ENCODE assay signal across 1 cellular context in the genomic region with DNA sequence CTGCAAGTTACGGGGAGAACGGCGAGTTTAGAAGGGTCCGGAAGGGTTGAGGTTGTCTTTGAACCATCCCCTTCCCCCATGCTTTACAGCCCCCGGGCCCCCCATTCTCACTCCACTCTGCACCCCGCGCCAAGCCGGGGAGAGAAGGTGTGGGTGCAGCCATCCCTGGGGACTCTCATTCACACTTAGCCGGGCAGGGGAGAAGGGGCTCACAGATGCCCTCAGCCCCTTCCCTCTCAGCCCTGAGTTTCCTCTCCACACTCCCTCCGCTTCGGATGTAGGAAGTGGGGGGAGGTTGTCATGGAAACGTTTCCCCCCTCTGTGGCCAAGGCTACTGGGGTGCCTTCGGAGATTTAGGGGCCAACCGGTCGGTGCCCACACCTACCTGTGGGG.
A peak's percentile ranks its signal among the peaks of the same experiment; 100 is the strongest.
TF ChIP-seq lines count a peak whose summit lies in the region.

No MANE protein-coding gene starts in this region.

TF ChIP-seq in HepG2, 621 proteins besides CTCF, POLR2A, EP300 and RAD21 (continued from another document and continues in another):
- TF ChIP-seq ZNF724P (CRISPR knock-in tag; IDR thresholded peaks at IDR 0.05; ENCODE audit: borderline replicate concordance) (no peak), ZNF138 (CRISPR knock-in tag; IDR thresholded peaks at IDR 0.05; ENCODE audit: low read depth) (0 out of 2 replicates have a peak, but pooled peaks have one; percentile 51), PAX8 (CRISPR knock-in tag; IDR thresholded peaks at IDR 0.05; ENCODE audit: borderline replicate concordance) (no peak), ZNF124 (CRISPR knock-in tag; IDR thresholded peaks at IDR 0.05) (no peak), CEBPB (IDR thresholded peaks at IDR 0.05; ENCODE audit: borderline replicate concordance, low read depth, low read length) (no peak), JDP2 (CRISPR knock-in tag; IDR thresholded peaks at IDR 0.05; ENCODE audit: borderline replicate concordance) (no peak), SRSF1 (optimal IDR thresholded peaks at IDR 0.05; ENCODE audit: low read depth, low read length) (peak; percentile 40), EZH2 (conservative IDR thresholded peaks at IDR 0.05; ENCODE audit: low read depth, low read length) (no peak), ZNF382 (CRISPR knock-in tag; IDR thresholded peaks at IDR 0.05; ENCODE audit: borderline replicate concordance) (no peak), FOXC1 (CRISPR knock-in tag; IDR thresholded peaks at IDR 0.05; ENCODE audit: borderline replicate concordance) (no peak), ZNF235 (CRISPR knock-in tag; IDR thresholded peaks at IDR 0.05; ENCODE audit: borderline replicate concordance) (no peak), ZC3H13 (CRISPR knock-in tag; IDR thresholded peaks at IDR 0.05) (0 out of 2 replicates have a peak, but pooled peaks have one; percentile 26), FOXM1 (CRISPR knock-in tag; IDR thresholded peaks at IDR 0.05) (no peak), ZNF432 (CRISPR knock-in tag; IDR thresholded peaks at IDR 0.05; ENCODE audit: borderline replicate concordance) (no peak), ZMYM4 (CRISPR knock-in tag; IDR thresholded peaks at IDR 0.05) (no peak), KLF9 (CRISPR knock-in tag; IDR thresholded peaks at IDR 0.05; ENCODE audit: low read depth) (no peak), ZNF546 (CRISPR knock-in tag; conservative IDR thresholded peaks at IDR 0.05) (no peak), ZNF232 (CRISPR knock-in tag; IDR thresholded peaks at IDR 0.05; ENCODE audit: borderline replicate concordance) (0 out of 2 replicates have a peak, but pooled peaks have one; percentile 57), ZNF263 (CRISPR knock-in tag; IDR thresholded peaks at IDR 0.05) (no peak), SIN3B (IDR thresholded peaks at IDR 0.05; ENCODE audit: low read length) (peak; percentile 8; the same call in 1 of the 2 replicates), ZNF549 (CRISPR knock-in tag; IDR thresholded peaks at IDR 0.05) (no peak), ZNF572 (CRISPR knock-in tag; IDR thresholded peaks at IDR 0.05) (peak; percentile 76; the same call in 1 of the 2 replicates)
- TF ChIP-seq, protein P1, sequence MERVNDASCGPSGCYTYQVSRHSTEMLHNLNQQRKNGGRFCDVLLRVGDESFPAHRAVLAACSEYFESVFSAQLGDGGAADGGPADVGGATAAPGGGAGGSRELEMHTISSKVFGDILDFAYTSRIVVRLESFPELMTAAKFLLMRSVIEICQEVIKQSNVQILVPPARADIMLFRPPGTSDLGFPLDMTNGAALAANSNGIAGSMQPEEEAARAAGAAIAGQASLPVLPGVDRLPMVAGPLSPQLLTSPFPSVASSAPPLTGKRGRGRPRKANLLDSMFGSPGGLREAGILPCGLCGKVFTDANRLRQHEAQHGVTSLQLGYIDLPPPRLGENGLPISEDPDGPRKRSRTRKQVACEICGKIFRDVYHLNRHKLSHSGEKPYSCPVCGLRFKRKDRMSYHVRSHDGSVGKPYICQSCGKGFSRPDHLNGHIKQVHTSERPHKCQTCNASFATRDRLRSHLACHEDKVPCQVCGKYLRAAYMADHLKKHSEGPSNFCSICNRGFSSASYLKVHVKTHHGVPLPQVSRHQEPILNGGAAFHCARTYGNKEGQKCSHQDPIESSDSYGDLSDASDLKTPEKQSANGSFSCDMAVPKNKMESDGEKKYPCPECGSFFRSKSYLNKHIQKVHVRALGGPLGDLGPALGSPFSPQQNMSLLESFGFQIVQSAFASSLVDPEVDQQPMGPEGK (CRISPR knock-in tag; IDR thresholded peaks at IDR 0.05) = peak; percentile 68
- TF ChIP-seq, protein P2, sequence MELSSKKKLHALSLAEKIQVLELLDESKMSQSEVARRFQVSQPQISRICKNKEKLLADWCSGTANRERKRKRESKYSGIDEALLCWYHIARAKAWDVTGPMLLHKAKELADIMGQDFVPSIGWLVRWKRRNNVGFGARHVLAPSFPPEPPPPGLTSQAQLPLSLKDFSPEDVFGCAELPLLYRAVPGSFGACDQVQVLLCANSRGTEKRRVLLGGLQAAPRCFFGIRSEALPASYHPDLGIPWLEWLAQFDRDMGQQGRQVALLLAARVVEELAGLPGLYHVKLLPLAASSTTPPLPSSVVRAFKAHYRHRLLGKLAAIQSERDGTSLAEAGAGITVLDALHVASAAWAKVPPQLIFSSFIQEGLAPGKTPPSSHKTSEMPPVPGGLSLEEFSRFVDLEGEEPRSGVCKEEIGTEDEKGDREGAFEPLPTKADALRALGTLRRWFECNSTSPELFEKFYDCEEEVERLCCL (CRISPR knock-in tag; IDR thresholded peaks at IDR 0.05; ENCODE audit: borderline replicate concordance) = no peak
- TF ChIP-seq, protein P3, sequence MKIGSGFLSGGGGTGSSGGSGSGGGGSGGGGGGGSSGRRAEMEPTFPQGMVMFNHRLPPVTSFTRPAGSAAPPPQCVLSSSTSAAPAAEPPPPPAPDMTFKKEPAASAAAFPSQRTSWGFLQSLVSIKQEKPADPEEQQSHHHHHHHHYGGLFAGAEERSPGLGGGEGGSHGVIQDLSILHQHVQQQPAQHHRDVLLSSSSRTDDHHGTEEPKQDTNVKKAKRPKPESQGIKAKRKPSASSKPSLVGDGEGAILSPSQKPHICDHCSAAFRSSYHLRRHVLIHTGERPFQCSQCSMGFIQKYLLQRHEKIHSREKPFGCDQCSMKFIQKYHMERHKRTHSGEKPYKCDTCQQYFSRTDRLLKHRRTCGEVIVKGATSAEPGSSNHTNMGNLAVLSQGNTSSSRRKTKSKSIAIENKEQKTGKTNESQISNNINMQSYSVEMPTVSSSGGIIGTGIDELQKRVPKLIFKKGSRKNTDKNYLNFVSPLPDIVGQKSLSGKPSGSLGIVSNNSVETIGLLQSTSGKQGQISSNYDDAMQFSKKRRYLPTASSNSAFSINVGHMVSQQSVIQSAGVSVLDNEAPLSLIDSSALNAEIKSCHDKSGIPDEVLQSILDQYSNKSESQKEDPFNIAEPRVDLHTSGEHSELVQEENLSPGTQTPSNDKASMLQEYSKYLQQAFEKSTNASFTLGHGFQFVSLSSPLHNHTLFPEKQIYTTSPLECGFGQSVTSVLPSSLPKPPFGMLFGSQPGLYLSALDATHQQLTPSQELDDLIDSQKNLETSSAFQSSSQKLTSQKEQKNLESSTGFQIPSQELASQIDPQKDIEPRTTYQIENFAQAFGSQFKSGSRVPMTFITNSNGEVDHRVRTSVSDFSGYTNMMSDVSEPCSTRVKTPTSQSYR (CRISPR knock-in tag; IDR thresholded peaks at IDR 0.05; ENCODE audit: borderline replicate concordance) = no peak
- TF ChIP-seq, protein P4, sequence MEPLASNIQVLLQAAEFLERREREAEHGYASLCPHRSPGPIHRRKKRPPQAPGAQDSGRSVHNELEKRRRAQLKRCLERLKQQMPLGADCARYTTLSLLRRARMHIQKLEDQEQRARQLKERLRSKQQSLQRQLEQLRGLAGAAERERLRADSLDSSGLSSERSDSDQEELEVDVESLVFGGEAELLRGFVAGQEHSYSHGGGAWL (CRISPR knock-in tag; IDR thresholded peaks at IDR 0.05) = no peak
- TF ChIP-seq, protein P5, sequence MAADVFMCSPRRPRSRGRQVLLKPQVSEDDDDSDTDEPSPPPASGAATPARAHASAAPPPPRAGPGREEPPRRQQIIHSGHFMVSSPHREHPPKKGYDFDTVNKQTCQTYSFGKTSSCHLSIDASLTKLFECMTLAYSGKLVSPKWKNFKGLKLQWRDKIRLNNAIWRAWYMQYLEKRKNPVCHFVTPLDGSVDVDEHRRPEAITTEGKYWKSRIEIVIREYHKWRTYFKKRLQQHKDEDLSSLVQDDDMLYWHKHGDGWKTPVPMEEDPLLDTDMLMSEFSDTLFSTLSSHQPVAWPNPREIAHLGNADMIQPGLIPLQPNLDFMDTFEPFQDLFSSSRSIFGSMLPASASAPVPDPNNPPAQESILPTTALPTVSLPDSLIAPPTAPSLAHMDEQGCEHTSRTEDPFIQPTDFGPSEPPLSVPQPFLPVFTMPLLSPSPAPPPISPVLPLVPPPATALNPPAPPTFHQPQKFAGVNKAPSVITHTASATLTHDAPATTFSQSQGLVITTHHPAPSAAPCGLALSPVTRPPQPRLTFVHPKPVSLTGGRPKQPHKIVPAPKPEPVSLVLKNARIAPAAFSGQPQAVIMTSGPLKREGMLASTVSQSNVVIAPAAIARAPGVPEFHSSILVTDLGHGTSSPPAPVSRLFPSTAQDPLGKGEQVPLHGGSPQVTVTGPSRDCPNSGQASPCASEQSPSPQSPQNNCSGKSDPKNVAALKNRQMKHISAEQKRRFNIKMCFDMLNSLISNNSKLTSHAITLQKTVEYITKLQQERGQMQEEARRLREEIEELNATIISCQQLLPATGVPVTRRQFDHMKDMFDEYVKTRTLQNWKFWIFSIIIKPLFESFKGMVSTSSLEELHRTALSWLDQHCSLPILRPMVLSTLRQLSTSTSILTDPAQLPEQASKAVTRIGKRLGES (CRISPR knock-in tag; IDR thresholded peaks at IDR 0.05; ENCODE audit: borderline replicate concordance) = no peak
- TF ChIP-seq, protein P6, sequence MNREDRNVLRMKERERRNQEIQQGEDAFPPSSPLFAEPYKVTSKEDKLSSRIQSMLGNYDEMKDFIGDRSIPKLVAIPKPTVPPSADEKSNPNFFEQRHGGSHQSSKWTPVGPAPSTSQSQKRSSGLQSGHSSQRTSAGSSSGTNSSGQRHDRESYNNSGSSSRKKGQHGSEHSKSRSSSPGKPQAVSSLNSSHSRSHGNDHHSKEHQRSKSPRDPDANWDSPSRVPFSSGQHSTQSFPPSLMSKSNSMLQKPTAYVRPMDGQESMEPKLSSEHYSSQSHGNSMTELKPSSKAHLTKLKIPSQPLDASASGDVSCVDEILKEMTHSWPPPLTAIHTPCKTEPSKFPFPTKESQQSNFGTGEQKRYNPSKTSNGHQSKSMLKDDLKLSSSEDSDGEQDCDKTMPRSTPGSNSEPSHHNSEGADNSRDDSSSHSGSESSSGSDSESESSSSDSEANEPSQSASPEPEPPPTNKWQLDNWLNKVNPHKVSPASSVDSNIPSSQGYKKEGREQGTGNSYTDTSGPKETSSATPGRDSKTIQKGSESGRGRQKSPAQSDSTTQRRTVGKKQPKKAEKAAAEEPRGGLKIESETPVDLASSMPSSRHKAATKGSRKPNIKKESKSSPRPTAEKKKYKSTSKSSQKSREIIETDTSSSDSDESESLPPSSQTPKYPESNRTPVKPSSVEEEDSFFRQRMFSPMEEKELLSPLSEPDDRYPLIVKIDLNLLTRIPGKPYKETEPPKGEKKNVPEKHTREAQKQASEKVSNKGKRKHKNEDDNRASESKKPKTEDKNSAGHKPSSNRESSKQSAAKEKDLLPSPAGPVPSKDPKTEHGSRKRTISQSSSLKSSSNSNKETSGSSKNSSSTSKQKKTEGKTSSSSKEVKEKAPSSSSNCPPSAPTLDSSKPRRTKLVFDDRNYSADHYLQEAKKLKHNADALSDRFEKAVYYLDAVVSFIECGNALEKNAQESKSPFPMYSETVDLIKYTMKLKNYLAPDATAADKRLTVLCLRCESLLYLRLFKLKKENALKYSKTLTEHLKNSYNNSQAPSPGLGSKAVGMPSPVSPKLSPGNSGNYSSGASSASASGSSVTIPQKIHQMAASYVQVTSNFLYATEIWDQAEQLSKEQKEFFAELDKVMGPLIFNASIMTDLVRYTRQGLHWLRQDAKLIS (CRISPR knock-in tag; IDR thresholded peaks at IDR 0.05) = no peak
- TF ChIP-seq, protein P7, sequence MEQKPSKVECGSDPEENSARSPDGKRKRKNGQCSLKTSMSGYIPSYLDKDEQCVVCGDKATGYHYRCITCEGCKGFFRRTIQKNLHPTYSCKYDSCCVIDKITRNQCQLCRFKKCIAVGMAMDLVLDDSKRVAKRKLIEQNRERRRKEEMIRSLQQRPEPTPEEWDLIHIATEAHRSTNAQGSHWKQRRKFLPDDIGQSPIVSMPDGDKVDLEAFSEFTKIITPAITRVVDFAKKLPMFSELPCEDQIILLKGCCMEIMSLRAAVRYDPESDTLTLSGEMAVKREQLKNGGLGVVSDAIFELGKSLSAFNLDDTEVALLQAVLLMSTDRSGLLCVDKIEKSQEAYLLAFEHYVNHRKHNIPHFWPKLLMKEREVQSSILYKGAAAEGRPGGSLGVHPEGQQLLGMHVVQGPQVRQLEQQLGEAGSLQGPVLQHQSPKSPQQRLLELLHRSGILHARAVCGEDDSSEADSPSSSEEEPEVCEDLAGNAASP (CRISPR knock-in tag; IDR thresholded peaks at IDR 0.05; ENCODE audit: borderline replicate concordance) = no peak
- TF ChIP-seq, protein P8, sequence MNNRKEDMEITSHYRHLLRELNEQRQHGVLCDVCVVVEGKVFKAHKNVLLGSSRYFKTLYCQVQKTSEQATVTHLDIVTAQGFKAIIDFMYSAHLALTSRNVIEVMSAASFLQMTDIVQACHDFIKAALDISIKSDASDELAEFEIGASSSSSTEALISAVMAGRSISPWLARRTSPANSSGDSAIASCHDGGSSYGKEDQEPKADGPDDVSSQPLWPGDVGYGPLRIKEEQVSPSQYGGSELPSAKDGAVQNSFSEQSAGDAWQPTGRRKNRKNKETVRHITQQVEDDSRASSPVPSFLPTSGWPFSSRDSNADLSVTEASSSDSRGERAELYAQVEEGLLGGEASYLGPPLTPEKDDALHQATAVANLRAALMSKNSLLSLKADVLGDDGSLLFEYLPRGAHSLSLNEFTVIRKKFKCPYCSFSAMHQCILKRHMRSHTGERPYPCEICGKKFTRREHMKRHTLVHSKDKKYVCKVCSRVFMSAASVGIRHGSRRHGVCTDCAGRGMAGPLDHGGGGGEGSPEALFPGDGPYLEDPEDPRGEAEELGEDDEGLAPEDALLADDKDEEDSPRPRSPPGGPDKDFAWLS (CRISPR knock-in tag; IDR thresholded peaks at IDR 0.05; ENCODE audit: borderline replicate concordance) = no peak
- TF ChIP-seq, protein P9, sequence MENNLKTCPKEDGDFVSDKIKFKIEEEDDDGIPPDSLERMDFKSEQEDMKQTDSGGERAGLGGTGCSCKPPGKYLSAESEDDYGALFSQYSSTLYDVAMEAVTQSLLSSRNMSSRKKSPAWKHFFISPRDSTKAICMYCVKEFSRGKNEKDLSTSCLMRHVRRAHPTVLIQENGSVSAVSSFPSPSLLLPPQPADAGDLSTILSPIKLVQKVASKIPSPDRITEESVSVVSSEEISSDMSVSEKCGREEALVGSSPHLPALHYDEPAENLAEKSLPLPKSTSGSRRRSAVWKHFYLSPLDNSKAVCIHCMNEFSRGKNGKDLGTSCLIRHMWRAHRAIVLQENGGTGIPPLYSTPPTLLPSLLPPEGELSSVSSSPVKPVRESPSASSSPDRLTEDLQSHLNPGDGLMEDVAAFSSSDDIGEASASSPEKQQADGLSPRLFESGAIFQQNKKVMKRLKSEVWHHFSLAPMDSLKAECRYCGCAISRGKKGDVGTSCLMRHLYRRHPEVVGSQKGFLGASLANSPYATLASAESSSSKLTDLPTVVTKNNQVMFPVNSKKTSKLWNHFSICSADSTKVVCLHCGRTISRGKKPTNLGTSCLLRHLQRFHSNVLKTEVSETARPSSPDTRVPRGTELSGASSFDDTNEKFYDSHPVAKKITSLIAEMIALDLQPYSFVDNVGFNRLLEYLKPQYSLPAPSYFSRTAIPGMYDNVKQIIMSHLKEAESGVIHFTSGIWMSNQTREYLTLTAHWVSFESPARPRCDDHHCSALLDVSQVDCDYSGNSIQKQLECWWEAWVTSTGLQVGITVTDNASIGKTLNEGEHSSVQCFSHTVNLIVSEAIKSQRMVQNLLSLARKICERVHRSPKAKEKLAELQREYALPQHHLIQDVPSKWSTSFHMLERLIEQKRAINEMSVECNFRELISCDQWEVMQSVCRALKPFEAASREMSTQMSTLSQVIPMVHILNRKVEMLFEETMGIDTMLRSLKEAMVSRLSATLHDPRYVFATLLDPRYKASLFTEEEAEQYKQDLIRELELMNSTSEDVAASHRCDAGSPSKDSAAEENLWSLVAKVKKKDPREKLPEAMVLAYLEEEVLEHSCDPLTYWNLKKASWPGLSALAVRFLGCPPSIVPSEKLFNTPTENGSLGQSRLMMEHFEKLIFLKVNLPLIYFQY (CRISPR knock-in tag; IDR thresholded peaks at IDR 0.05; ENCODE audit: borderline replicate concordance) = no peak
- TF ChIP-seq, protein P10, sequence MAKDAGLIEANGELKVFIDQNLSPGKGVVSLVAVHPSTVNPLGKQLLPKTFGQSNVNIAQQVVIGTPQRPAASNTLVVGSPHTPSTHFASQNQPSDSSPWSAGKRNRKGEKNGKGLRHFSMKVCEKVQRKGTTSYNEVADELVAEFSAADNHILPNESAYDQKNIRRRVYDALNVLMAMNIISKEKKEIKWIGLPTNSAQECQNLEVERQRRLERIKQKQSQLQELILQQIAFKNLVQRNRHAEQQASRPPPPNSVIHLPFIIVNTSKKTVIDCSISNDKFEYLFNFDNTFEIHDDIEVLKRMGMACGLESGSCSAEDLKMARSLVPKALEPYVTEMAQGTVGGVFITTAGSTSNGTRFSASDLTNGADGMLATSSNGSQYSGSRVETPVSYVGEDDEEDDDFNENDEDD (CRISPR knock-in tag; IDR thresholded peaks at IDR 0.05; ENCODE audit: borderline replicate concordance) = no peak
